ENCODE assay signal across 1 cellular context in the genomic region with DNA sequence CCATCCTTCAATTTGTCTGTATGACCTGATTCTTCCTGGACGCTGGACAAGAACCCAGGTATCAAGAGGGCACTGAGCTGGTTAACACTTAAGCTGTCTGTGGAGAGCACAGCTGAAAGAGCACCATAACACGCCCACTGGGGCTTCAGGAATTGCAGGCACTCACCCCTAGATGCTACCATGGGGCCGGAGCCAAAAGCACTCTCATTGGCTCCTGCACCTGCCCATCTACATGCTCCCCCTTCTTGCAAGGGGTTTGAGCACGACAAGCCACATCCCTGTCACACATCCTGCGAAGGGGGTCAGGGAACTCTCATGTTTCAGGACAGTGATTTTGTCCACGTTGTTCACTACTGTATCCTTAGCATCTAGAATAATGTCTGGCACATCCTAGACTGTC.
TF ChIP-seq lines count a peak whose summit lies in the region.

No MANE protein-coding gene starts in this region.

TF ChIP-seq in A549, 52 proteins besides CTCF, POLR2A, EP300 and RAD21:
- TF ChIP-seq PHF8 (IDR thresholded peaks at IDR 0.05; ENCODE audit: borderline replicate concordance, low read depth) (no peak), HOXB13 (CRISPR knock-in tag; IDR thresholded peaks at IDR 0.05; ENCODE audit: low read depth) (no peak), RFX5 (IDR thresholded peaks at IDR 0.05) (no peak), MAX (IDR thresholded peaks at IDR 0.05) (no peak)
TF ChIP-seq in A549: peak in this region for 0.
